In the genomic region with DNA sequence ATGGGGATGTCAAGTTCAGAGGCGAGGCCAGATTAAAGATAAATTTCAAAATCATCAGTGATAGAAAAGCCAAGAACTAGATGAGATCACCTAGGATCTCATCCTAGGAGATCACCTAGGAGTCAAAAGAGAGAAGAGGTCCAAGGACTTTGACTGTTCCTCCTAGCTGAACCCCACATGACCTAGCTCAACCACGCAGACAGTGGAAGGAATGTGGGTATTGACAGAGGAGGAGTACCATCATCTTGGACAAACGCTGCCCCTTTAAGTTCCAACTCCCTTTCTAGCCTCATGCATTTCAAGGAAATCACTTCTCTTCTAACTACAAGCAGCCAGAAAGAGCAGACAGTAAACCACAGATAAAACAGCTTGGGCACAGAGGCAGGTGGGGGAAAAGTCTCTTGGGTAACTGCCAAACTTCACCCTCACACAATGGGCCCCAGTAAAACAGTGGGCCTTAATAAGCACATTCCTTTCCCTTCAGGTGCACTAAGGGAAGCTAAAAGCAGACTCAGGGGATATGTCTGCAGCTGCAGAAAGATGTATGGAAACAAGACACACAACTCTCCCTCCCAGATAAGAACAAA, we compare ENCODE assay signal across 27 cellular contexts. TPM values are rescaled to one million over a fixed set of nuclear protein-coding genes. Genes with fewer than 3 reads are reported as not detected.
DNase-seq lines count a peak whose midpoint lies in the region; ATAC-seq and TF ChIP-seq lines count a peak whose summit lies in the region.
"Had no signal": no experiment of that assay in that cellular context is flagged by ENCODE, and none has a peak within 500 bp of the region (broad histone marks: within the 10 kb centered on the region; RNA-seq: fewer than 3 reads in every experiment).

No MANE protein-coding gene starts in this region.

- H3K4me1 Mint-ChIP-seq in progenitor cell of endocrine pancreas (ENCODE audit: low read depth): peaks cover 21% of the 10 kb centered on the region
- H3K4me1 Mint-ChIP-seq: memory B cell had no signal

- H3K4me3 Mint-ChIP-seq in progenitor cell of endocrine pancreas (ENCODE audit: low read depth): no peak overlapping the region
- H3K4me3 Mint-ChIP-seq: activated CD8-positive, alpha-beta T cell treated with anti-CD3 and anti-CD28 coated beads for 36 hours; CD4-positive, alpha-beta T cell; memory B cell had no signal

- peak overlapping the region; percentile 2 for H3K27ac Mint-ChIP-seq in progenitor cell of endocrine pancreas
- H3K27ac Mint-ChIP-seq: activated CD8-positive, alpha-beta T cell treated with anti-CD3 and anti-CD28 coated beads for 36 hours; CD4-positive, alpha-beta T cell; memory B cell had no signal

- peaks cover 16% of the 10 kb centered on the region for H3K9me3 Mint-ChIP-seq in progenitor cell of endocrine pancreas (ENCODE audit: low read depth)
- H3K9me3 Mint-ChIP-seq: CD4-positive, alpha-beta T cell had no signal

- peaks cover 3% of the 10 kb centered on the region for H3K36me3 Mint-ChIP-seq in progenitor cell of endocrine pancreas (ENCODE audit: insufficient read depth)

- no peak for ATAC-seq in body of pancreas
- ATAC-seq in HG03025 (IDR thresholded peaks at IDR 0.05; ENCODE audit: low FRiP score, unreplicated experiment): no peak
- ATAC-seq: activated CD8-positive, alpha-beta T cell treated with anti-CD3 and anti-CD28 coated beads for 36 hours; activated naive CD4-positive, alpha-beta T cell treated with anti-CD3 and anti-CD28 coated beads, Interleukin-2, amount 50 U/mL, for 72 hours; left colon; PC-3; Right ventricle myocardium inferior had no signal

- no peak for TF ChIP-seq POLR2A in body of pancreas (IDR thresholded peaks at IDR 0.05)

- DNase-seq in NCI-H1417 (lab: John Stamatoyannopoulos, UW): peak in 2 of 3 experiments; percentile 3 to 36
- DNase-seq in NCI-H1417 treated with DMSO at 0.1 percent for 48 hours (lab: John Stamatoyannopoulos, UW): no peak
- DNase-seq in NCI-H1105 treated with DMSO at 0.1 percent for 48 hours (lab: John Stamatoyannopoulos, UW): peak; percentile 64
- DNase-seq in dermis blood vessel endothelial cell: peak; percentile 0
- DNase-seq in progenitor cell of endocrine pancreas (ENCODE audit: low spot score, unreplicated experiment): no peak
- no peak for DNase-seq in body of pancreas
- no peak for DNase-seq in MV-4-11 (lab: John Stamatoyannopoulos, UW)
- DNase-seq: activated CD4-positive, alpha-beta T cell treated with anti-CD3 and anti-CD28 coated beads for 1 hour; activated CD8-positive, alpha-beta T cell treated with anti-CD3 and anti-CD28 coated beads for 36 hours; activated T-cell treated with anti-CD3 and anti-CD28 coated beads for 4 hours; anterior cingulate cortex; CD4-positive, alpha-beta T cell; cortex of kidney; DMS 273 treated with DMSO at 0.1 percent for 48 hours; foreskin fibroblast; IMR-90; left colon; NCI-H187 treated with DMSO at 0.1 percent for 48 hours; NCI-H82; PC-3; stimulated activated naive CD4-positive, alpha-beta T cell; T-helper 2 cell; uterus had no signal

- H3K9me3 ChIP-seq in body of pancreas: no peaks in the 10 kb centered on the region
- H3K9me3 ChIP-seq: uterus had no signal

- H3K36me3 ChIP-seq in body of pancreas (replicated peaks in 1 of 2; ENCODE audit: insufficient read depth in 1 of 2, low read depth in 2 of 2): no peaks in the 10 kb centered on the region
- H3K36me3 ChIP-seq: uterus had no signal

- WGBS in body of pancreas, 2 donors: 58 to 72% methylated on average over 3 of the region's 3 CpGs

- no peak overlapping the region for H3K27ac ChIP-seq in body of pancreas
- H3K27ac ChIP-seq: uterus had no signal

- intact Hi-C loops in body of pancreas (cut with DNase I): no loop called here

- H3K4me1 ChIP-seq in body of pancreas: peaks cover 7% of the 10 kb centered on the region
- H3K4me1 ChIP-seq: uterus had no signal

- H3K4me3 ChIP-seq in body of pancreas: no peak overlapping the region
- H3K4me3 ChIP-seq: uterus had no signal

- TF ChIP-seq CTCF in progenitor cell of endocrine pancreas (IDR thresholded peaks at IDR 0.05; ENCODE audit: unreplicated experiment): no peak
- TF ChIP-seq CTCF in body of pancreas (IDR thresholded peaks at IDR 0.05): no peak

- H3K27me3 ChIP-seq in body of pancreas: no peaks in the 10 kb centered on the region
- H3K27me3 ChIP-seq: uterus had no signal

- H3K27me3 Mint-ChIP-seq in progenitor cell of endocrine pancreas: no peaks in the 10 kb centered on the region

RNA-seq across cellular contexts. Expression of gene FAM76A, which starts 12.5 kb away (rescaled TPM):
- total RNA-seq in dermis blood vessel endothelial cell (9.9 and 13.8 TPM in 2 replicates), progenitor cell of endocrine pancreas (14.7 and 15.2 TPM in 2 replicates), body of pancreas (1 to 10 TPM; 5.4 to 7.6 TPM)

RNA-seq across cellular contexts. Expression of gene IFI6, which starts 41.2 kb away (rescaled TPM):
- total RNA-seq in dermis blood vessel endothelial cell (21.9 and 57.7 TPM in 2 replicates), progenitor cell of endocrine pancreas (4.4 and 5.7 TPM in 2 replicates), body of pancreas (10 to 100 TPM; 54.0 to 58.0 TPM)

RNA-seq across cellular contexts. Expression of gene STX12, which starts 59.8 kb away (rescaled TPM):
- 95.2 and 115 TPM in 2 replicates for total RNA-seq in dermis blood vessel endothelial cell
- total RNA-seq in progenitor cell of endocrine pancreas: 24.3 and 26.1 TPM in 2 replicates
- 10 to 100 TPM; 22.6 to 26.7 TPM for total RNA-seq in body of pancreas

Comparison
In these comparisons a context has a peak if more than half of its experiments do, and no peak if none do; other contexts are left out.
1. DNase-seq: peak in NCI-H1417 (2 of 3), NCI-H1105 treated with DMSO at 0.1 percent for 48 hours (single experiment) and dermis blood vessel endothelial cell (single experiment); none in NCI-H1417 treated with DMSO at 0.1 percent for 48 hours (single experiment), progenitor cell of endocrine pancreas (single experiment), body of pancreas (0 of 4) and MV-4-11 (single experiment).